In the genomic region with DNA sequence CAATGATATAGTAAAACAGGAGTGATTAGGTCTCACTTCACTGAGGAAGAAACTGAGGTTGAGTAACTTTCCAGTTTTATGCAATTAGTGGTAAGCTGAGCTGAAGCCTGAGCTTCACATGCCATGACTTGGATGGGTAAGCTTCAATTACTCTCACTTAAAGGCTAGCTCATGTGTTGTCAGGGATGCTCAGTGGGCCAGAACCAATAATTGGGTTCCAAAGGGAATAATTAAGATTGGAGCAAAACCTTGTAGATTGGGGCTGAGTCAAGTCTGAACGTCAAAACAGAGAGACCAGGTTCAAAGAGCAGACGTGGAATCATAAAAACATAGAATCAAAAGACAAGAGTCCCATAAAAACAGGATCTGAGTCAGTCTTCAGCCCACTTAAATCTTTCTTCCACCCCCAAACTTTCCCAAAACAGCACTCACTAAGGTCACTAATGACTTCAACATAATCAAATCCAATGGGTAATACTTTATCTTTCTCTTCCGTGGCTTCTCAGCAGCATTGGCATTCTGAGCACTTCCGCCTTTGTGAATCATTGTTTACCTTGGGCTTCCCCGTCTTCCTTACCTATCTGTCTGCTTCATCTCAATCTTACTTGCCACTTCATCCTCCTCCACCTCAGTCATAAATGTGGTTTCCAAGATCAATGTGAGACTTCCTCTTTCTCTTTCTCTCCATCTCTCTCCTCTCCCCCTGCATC, we compare ENCODE assay signal across 1 cellular context.
TF ChIP-seq lines count a peak whose summit lies in the region.

No MANE protein-coding gene starts in this region.

TF ChIP-seq in GM23338, 12 proteins besides CTCF, POLR2A, EP300 and RAD21 (continued from another document):
- TF ChIP-seq, protein P1, sequence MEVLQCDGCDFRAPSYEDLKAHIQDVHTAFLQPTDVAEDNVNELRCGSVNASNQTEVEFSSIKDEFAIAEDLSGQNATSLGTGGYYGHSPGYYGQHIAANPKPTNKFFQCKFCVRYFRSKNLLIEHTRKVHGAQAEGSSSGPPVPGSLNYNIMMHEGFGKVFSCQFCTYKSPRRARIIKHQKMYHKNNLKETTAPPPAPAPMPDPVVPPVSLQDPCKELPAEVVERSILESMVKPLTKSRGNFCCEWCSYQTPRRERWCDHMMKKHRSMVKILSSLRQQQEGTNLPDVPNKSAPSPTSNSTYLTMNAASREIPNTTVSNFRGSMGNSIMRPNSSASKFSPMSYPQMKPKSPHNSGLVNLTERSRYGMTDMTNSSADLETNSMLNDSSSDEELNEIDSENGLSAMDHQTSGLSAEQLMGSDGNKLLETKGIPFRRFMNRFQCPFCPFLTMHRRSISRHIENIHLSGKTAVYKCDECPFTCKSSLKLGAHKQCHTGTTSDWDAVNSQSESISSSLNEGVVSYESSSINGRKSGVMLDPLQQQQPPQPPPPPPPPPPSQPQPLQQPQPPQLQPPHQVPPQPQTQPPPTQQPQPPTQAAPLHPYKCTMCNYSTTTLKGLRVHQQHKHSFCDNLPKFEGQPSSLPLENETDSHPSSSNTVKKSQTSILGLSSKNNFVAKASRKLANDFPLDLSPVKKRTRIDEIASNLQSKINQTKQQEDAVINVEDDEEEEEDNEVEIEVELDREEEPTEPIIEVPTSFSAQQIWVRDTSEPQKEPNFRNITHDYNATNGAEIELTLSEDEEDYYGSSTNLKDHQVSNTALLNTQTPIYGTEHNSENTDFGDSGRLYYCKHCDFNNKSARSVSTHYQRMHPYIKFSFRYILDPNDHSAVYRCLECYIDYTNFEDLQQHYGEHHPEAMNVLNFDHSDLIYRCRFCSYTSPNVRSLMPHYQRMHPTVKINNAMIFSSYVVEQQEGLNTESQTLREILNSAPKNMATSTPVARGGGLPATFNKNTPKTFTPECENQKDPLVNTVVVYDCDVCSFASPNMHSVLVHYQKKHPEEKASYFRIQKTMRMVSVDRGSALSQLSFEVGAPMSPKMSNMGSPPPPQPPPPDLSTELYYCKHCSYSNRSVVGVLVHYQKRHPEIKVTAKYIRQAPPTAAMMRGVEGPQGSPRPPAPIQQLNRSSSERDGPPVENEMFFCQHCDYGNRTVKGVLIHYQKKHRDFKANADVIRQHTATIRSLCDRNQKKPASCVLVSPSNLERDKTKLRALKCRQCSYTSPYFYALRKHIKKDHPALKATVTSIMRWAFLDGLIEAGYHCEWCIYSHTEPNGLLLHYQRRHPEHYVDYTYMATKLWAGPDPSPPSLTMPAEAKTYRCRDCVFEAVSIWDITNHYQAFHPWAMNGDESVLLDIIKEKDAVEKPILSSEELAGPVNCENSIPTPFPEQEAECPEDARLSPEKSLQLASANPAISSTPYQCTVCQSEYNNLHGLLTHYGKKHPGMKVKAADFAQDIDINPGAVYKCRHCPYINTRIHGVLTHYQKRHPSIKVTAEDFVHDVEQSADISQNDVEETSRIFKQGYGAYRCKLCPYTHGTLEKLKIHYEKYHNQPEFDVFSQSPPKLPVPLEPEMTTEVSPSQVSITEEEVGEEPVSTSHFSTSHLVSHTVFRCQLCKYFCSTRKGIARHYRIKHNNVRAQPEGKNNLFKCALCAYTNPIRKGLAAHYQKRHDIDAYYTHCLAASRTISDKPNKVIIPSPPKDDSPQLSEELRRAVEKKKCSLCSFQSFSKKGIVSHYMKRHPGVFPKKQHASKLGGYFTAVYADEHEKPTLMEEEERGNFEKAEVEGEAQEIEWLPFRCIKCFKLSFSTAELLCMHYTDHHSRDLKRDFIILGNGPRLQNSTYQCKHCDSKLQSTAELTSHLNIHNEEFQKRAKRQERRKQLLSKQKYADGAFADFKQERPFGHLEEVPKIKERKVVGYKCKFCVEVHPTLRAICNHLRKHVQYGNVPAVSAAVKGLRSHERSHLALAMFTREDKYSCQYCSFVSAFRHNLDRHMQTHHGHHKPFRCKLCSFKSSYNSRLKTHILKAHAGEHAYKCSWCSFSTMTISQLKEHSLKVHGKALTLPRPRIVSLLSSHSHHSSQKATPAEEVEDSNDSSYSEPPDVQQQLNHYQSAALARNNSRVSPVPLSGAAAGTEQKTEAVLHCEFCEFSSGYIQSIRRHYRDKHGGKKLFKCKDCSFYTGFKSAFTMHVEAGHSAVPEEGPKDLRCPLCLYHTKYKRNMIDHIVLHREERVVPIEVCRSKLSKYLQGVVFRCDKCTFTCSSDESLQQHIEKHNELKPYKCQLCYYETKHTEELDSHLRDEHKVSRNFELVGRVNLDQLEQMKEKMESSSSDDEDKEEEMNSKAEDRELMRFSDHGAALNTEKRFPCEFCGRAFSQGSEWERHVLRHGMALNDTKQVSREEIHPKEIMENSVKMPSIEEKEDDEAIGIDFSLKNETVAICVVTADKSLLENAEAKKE (CRISPR knock-in tag; IDR thresholded peaks at IDR 0.05) = no peak
- no peak for TF ChIP-seq REST (IDR thresholded peaks at IDR 0.05; ENCODE audit: unreplicated experiment)
- no peak for TF ChIP-seq JUNB (IDR thresholded peaks at IDR 0.05; ENCODE audit: unreplicated experiment)
- TF ChIP-seq, protein P2, sequence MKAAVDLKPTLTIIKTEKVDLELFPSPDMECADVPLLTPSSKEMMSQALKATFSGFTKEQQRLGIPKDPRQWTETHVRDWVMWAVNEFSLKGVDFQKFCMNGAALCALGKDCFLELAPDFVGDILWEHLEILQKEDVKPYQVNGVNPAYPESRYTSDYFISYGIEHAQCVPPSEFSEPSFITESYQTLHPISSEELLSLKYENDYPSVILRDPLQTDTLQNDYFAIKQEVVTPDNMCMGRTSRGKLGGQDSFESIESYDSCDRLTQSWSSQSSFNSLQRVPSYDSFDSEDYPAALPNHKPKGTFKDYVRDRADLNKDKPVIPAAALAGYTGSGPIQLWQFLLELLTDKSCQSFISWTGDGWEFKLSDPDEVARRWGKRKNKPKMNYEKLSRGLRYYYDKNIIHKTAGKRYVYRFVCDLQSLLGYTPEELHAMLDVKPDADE (IDR thresholded peaks at IDR 0.05) = no peak
